21 cellular contexts compared by ENCODE assay signal in genomic region chr2:120815292-120815691, GRCh38.
DNase-seq lines count a peak whose midpoint lies in the region; ATAC-seq and TF ChIP-seq lines count a peak whose summit lies in the region.
"Had no signal": no experiment of that assay in that cellular context is flagged by ENCODE, and none has a peak within 500 bp of the region (broad histone marks: within the 10 kb centered on the region; RNA-seq: fewer than 3 reads in every experiment).

No MANE protein-coding gene starts in this region.

- H3K4me3 Mint-ChIP-seq in natural killer cell treated with Interleukin-12 subunit alpha and Interleukin-12 subunit beta and Interleukin-15 and Interleukin-18, amount 100 ng/mL, for 72 hours = no peak overlapping the region
- no peak overlapping the region for H3K4me3 Mint-ChIP-seq in natural killer cell
- H3K4me3 Mint-ChIP-seq: CD4-positive, alpha-beta memory T cell had no signal

- no peaks in the 10 kb centered on the region for H4K20me1 ChIP-seq in OCI-LY3 (ENCODE audit: insufficient read depth, low read length)

- no peaks in the 10 kb centered on the region for H3K4me1 Mint-ChIP-seq in natural killer cell treated with Interleukin-12 subunit alpha and Interleukin-12 subunit beta and Interleukin-15 and Interleukin-18, amount 100 ng/mL, for 72 hours (ENCODE audit: low read depth in 2 of 2)
- H3K4me1 Mint-ChIP-seq in natural killer cell = no peaks in the 10 kb centered on the region
- H3K4me1 Mint-ChIP-seq: CD4-positive, alpha-beta memory T cell had no signal

- peaks cover 0 to 2% of the 10 kb centered on the region in 2 donors for H3K27me3 Mint-ChIP-seq in natural killer cell treated with Interleukin-12 subunit alpha and Interleukin-12 subunit beta and Interleukin-15 and Interleukin-18, amount 100 ng/mL, for 72 hours
- H3K27me3 Mint-ChIP-seq in natural killer cell (ENCODE audit: low read depth in 2 of 2) = peaks cover 0 to 5% of the 10 kb centered on the region in 2 donors

- H3K9me3 ChIP-seq in OCI-LY3 (ENCODE audit: insufficient read depth, low read length) (no peaks in the 10 kb centered on the region), lower lobe of right lung (no peaks in the 10 kb centered on the region), spleen (no peaks in the 10 kb centered on the region)
- H3K9me3 ChIP-seq: SJSA1 had no signal

- TF ChIP-seq CTCF in natural killer cell (IDR thresholded peaks at IDR 0.05) (no peak), OCI-LY3 (IDR thresholded peaks at IDR 0.05; ENCODE audit: low read depth, low read length) (no peak), lower lobe of right lung (IDR thresholded peaks at IDR 0.05) (no peak), spleen (IDR thresholded peaks at IDR 0.05 in 8 of 11, conservative IDR thresholded peaks at IDR 0.05 in 3 of 11) (no peak)

- H3K79me2 ChIP-seq in OCI-LY3 (ENCODE audit: low read length) = no peaks in the 10 kb centered on the region

- no peak overlapping the region for H3K9ac ChIP-seq in OCI-LY3 (ENCODE audit: low read length)

- H3K4me3 ChIP-seq in OCI-LY3 (ENCODE audit: low read length) (no peak overlapping the region), lower lobe of right lung (no peak overlapping the region), spleen (no peak overlapping the region)
- H3K4me3 ChIP-seq: GM12878, SJSA1 had no signal

- H3K36me3 ChIP-seq in OCI-LY3 (replicated peaks; ENCODE audit: low read depth, low read length) (no peaks in the 10 kb centered on the region), lower lobe of right lung (no peaks in the 10 kb centered on the region), spleen (no peaks in the 10 kb centered on the region)

- H3K36me3 Mint-ChIP-seq in natural killer cell treated with Interleukin-12 subunit alpha and Interleukin-12 subunit beta and Interleukin-15 and Interleukin-18, amount 100 ng/mL, for 72 hours = no peaks in the 10 kb centered on the region
- no peaks in the 10 kb centered on the region for H3K36me3 Mint-ChIP-seq in natural killer cell
- H3K36me3 Mint-ChIP-seq: CD4-positive, alpha-beta memory T cell had no signal

- intact Hi-C loops in natural killer cell (cut with micrococcal nuclease) = no loop called here
- intact Hi-C loops in lower lobe of right lung (cut with DNase I) = no loop called here
- intact Hi-C loops in spleen (cut with DNase I; ENCODE audit: low total_unique reads) = no loop called here

- H3K9me3 Mint-ChIP-seq in natural killer cell treated with Interleukin-12 subunit alpha and Interleukin-12 subunit beta and Interleukin-15 and Interleukin-18, amount 100 ng/mL, for 72 hours = no peaks in the 10 kb centered on the region
- H3K9me3 Mint-ChIP-seq in natural killer cell = no peaks in the 10 kb centered on the region
- H3K9me3 Mint-ChIP-seq: CD4-positive, alpha-beta memory T cell had no signal

- H3K4me2 ChIP-seq in OCI-LY3 (ENCODE audit: low read length) = peak overlapping the region; percentile 14; the same call in 1 of the 2 replicates

- peaks cover 6% of the 10 kb centered on the region; the same call in 1 of the 2 replicates for H3K27me3 ChIP-seq in OCI-LY3 (ENCODE audit: low read depth, low read length)
- H3K27me3 ChIP-seq in lower lobe of right lung (ENCODE audit: low read depth) = no peaks in the 10 kb centered on the region
- peaks cover 0 to 12% (median 0%) of the 10 kb centered on the region in 7 donors for H3K27me3 ChIP-seq in spleen (replicated peaks in 1 of 7)
- H3K27me3 ChIP-seq: SJSA1 had no signal

- 66 to 89% (median 84%) methylated on average over 5 to 12 of the region's 12 CpGs for WGBS in spleen, 5 donors

- no peak overlapping the region for H3K27ac ChIP-seq in OCI-LY3 (ENCODE audit: low read length)
- no peak overlapping the region for H3K27ac ChIP-seq in lower lobe of right lung
- H3K27ac ChIP-seq in spleen = no peak overlapping the region
- H3K27ac ChIP-seq: HL-60, SJSA1 had no signal

- H3K4me1 ChIP-seq in OCI-LY3 (ENCODE audit: low read length) (no peaks in the 10 kb centered on the region), lower lobe of right lung (no peaks in the 10 kb centered on the region), spleen (no peaks in the 10 kb centered on the region)

- ATAC-seq in natural killer cell treated with Interleukin-12 subunit alpha and Interleukin-12 subunit beta and Interleukin-15 and Interleukin-18, amount 100 ng/mL, for 72 hours = peak in 1 of 2 donors; percentile 30
- ATAC-seq in natural killer cell (no peak), lower lobe of right lung (no peak), GM18861 (IDR thresholded peaks at IDR 0.05; ENCODE audit: unreplicated experiment) (no peak), GM18867 (IDR thresholded peaks at IDR 0.05; ENCODE audit: unreplicated experiment) (no peak)
- ATAC-seq: GM12878, HCT116 had no signal

- no peak overlapping the region for H2AFZ ChIP-seq in OCI-LY3 (ENCODE audit: low read depth, low read length)

- peak; percentile 28 for DNase-seq in natural killer cell treated with Interleukin-12 subunit alpha and Interleukin-12 subunit beta and Interleukin-15 and Interleukin-18, amount 100 ng/mL, for 72 hours (ENCODE audit: low spot score)
- DNase-seq in natural killer cell = no peak
- peak; percentile 38 for DNase-seq in lower lobe of right lung
- DNase-seq in spleen = peak; percentile 69
- DNase-seq in medulla oblongata (ENCODE audit: extremely low spot score) = no peak
- DNase-seq: AML-193; C1 segment of cervical spinal cord; CD4-positive, alpha-beta memory T cell; COR-L47; DMS53; NCI-H1694; NCI-H2081; NCI-H2227 treated with DMSO at 0.1 percent for 48 hours; NCI-H526 treated with DMSO at 0.1 percent for 48 hours had no signal

- H3K27ac Mint-ChIP-seq in natural killer cell treated with Interleukin-12 subunit alpha and Interleukin-12 subunit beta and Interleukin-15 and Interleukin-18, amount 100 ng/mL, for 72 hours = no peak overlapping the region
- H3K27ac Mint-ChIP-seq in natural killer cell = no peak overlapping the region
- H3K27ac Mint-ChIP-seq: CD4-positive, alpha-beta memory T cell had no signal

- TF ChIP-seq POLR2A in spleen (IDR thresholded peaks at IDR 0.05) = no peak

Comparison
In these comparisons a context has a peak if more than half of its experiments do, and no peak if none do; other contexts are left out.
1. DNase-seq: peak in natural killer cell treated with Interleukin-12 subunit alpha and Interleukin-12 subunit beta and Interleukin-15 and Interleukin-18, amount 100 ng/mL, for 72 hours (single experiment), lower lobe of right lung (single experiment) and spleen (single experiment); none in natural killer cell (single experiment) and medulla oblongata (single experiment).